Comparison of ENCODE assay signal across 8 cellular contexts in genomic region chr10:6473430-6473829, GRCh38.
DNase-seq lines count a peak whose midpoint lies in the region; ATAC-seq, FAIRE-seq and TF ChIP-seq lines count a peak whose summit lies in the region.

No MANE protein-coding gene starts in this region.

- H3K9ac ChIP-seq in DND-41 (ENCODE audit: low read depth, low read length), result peak overlapping the region; percentile 62
- no peak overlapping the region for H3K9ac ChIP-seq in keratinocyte (ENCODE audit: control insufficient read depth, extremely low read depth, insufficient read depth, low read length)

- intact Hi-C loops in Caco-2 (cut with micrococcal nuclease; ENCODE audit: unreplicated experiment), result no loop called here

- H3K27ac ChIP-seq in DND-41 (ENCODE audit: low read length) (peak overlapping the region; percentile 95), keratinocyte (ENCODE audit: control insufficient read depth, insufficient read depth, low read length) (no peak overlapping the region)

- no peaks in the 10 kb centered on the region for H3K36me3 Mint-ChIP-seq in Caco-2 (ENCODE audit: insufficient read depth, unreplicated experiment)

- BruUV-seq in Caco-2 (replicated peaks; lab: Mats Ljungman, UMichigan), result no TSS peak

- no peaks in the 10 kb centered on the region for H3K4me1 Mint-ChIP-seq in Caco-2 (ENCODE audit: low read depth, unreplicated experiment)

- H4K20me1 ChIP-seq in DND-41 (ENCODE audit: insufficient read depth, low read length) (no peaks in the 10 kb centered on the region), keratinocyte (ENCODE audit: control insufficient read depth, extremely low read depth, insufficient read depth, low read length) (no peaks in the 10 kb centered on the region)

- H3K9me3 ChIP-seq in DND-41 (ENCODE audit: insufficient read depth, low read length, severe bottlenecking), result no peaks in the 10 kb centered on the region
- no peaks in the 10 kb centered on the region for H3K9me3 ChIP-seq in keratinocyte (ENCODE audit: control insufficient read depth, low read depth, low read length)
- H3K9me3 ChIP-seq in Caco-2, result no peaks in the 10 kb centered on the region

- no peaks in the 10 kb centered on the region for H3K27me3 ChIP-seq in DND-41 (ENCODE audit: insufficient read depth, low read length, poor library complexity)
- no peaks in the 10 kb centered on the region for H3K27me3 ChIP-seq in keratinocyte (ENCODE audit: control insufficient read depth, extremely low read depth, insufficient read depth, low read length)
- no peaks in the 10 kb centered on the region for H3K27me3 ChIP-seq in Caco-2 (replicated peaks; ENCODE audit: control insufficient read depth, insufficient read depth, low read length)

- dilution Hi-C loops in keratinocyte (cut with MboI; ENCODE audit: extremely low pct_ligation_motif_present, low sequenced_read_pairs), result no loop called here

- CTCF ChIA-PET in Caco-2 (lab: Charles Lee), result no interaction called here

- H3K27me3 Mint-ChIP-seq in Caco-2 (ENCODE audit: insufficient read depth, unreplicated experiment), result peaks cover 7% of the 10 kb centered on the region

- H3K4me3 Mint-ChIP-seq in Caco-2 (ENCODE audit: unreplicated experiment), result no peak overlapping the region

- POLR2A ChIA-PET in Caco-2 (lab: Charles Lee), result no interaction called here

- peak; percentile 82 for TF ChIP-seq CTCF in DND-41 (IDR thresholded peaks at IDR 0.05; ENCODE audit: borderline replicate concordance, extremely low read depth, low read length, poor library complexity, severe bottlenecking)
- no peak for TF ChIP-seq CTCF in keratinocyte (optimal IDR thresholded peaks at IDR 0.05 in 1 of 3, IDR thresholded peaks at IDR 0.05 in 1 of 3, conservative IDR thresholded peaks at IDR 0.05 in 1 of 3; ENCODE audit: extremely low read depth in 1 of 3, insufficient read depth in 2 of 3, low read length in 3 of 3)
- no peak for TF ChIP-seq CTCF in Caco-2 (IDR thresholded peaks at IDR 0.05; ENCODE audit: insufficient read depth in 1 of 2, low read depth in 1 of 2, low read length in 1 of 2, severe bottlenecking in 1 of 2, unreplicated experiment in 1 of 2)

- H3K4me2 ChIP-seq in DND-41 (ENCODE audit: insufficient read depth, low read length), result peak overlapping the region; percentile 65
- H3K4me2 ChIP-seq in keratinocyte (ENCODE audit: control insufficient read depth, extremely low read depth, insufficient read depth, low read depth, low read length), result no peak overlapping the region

- H3K36me3 ChIP-seq in DND-41 (ENCODE audit: insufficient read depth, low read length), result peaks cover 50% of the 10 kb centered on the region
- H3K36me3 ChIP-seq in keratinocyte (ENCODE audit: control insufficient read depth in 2 of 2, extremely low read depth in 1 of 2, insufficient read depth in 2 of 2, low read length in 2 of 2), result no peaks in the 10 kb centered on the region
- no peaks in the 10 kb centered on the region for H3K36me3 ChIP-seq in Caco-2 (ENCODE audit: control insufficient read depth, insufficient read depth, low read length)

- H3K9me3 Mint-ChIP-seq in Caco-2 (ENCODE audit: unreplicated experiment), result peaks cover 11% of the 10 kb centered on the region

- H2AFZ ChIP-seq in DND-41 (ENCODE audit: low read depth, low read length) (no peak overlapping the region), keratinocyte (ENCODE audit: control insufficient read depth, low read length) (no peak overlapping the region)

- H3K4me3 ChIP-seq in DND-41 (ENCODE audit: low read depth in 1 of 2, low read length in 2 of 2), result peak overlapping the region in 1 of 2 experiments; percentile 51; a peak in 3 of 4 replicates
- no peak overlapping the region for H3K4me3 ChIP-seq in keratinocyte (ENCODE audit: control insufficient read depth in 2 of 3, extremely low read depth in 1 of 3, insufficient read depth in 2 of 3, low read depth in 1 of 3, low read length in 3 of 3)
- H3K4me3 ChIP-seq in Caco-2 (ENCODE audit: low read depth, low read length), result no peak overlapping the region

- no peak overlapping the region for H3K27ac Mint-ChIP-seq in Caco-2 (ENCODE audit: unreplicated experiment)

- no peaks in the 10 kb centered on the region for H3K9me1 ChIP-seq in keratinocyte (ENCODE audit: control insufficient read depth, extremely low read depth, insufficient read depth, low read length)

- DNase-seq in DND-41, result peak; percentile 83
- DNase-seq in activated CD4-positive, alpha-beta T cell treated with anti-CD3 and anti-CD28 coated beads for 1 hour, result peak; percentile 11
- no peak for DNase-seq in keratinocyte (ENCODE audit: low read depth, low spot score)
- no peak for DNase-seq in DMS 273 treated with DMSO at 0.1 percent for 48 hours (lab: John Stamatoyannopoulos, UW)
- no peak for DNase-seq in Caco-2

- ATAC-seq in DND-41 (ENCODE audit: insufficient read depth, low read depth), result peak; percentile 88
- peak; percentile 59 for ATAC-seq in HG03354 (IDR thresholded peaks at IDR 0.05; ENCODE audit: poor library complexity, severe bottlenecking, unreplicated experiment)
- ATAC-seq in GM19023 (IDR thresholded peaks at IDR 0.05; ENCODE audit: unreplicated experiment), result no peak
- ATAC-seq in GM19328 (IDR thresholded peaks at IDR 0.05; ENCODE audit: unreplicated experiment), result no peak

- H3K79me2 ChIP-seq in DND-41 (ENCODE audit: insufficient read depth, low read length) (peaks cover 5% of the 10 kb centered on the region; the same call in 1 of the 2 replicates), keratinocyte (ENCODE audit: control insufficient read depth, insufficient read depth, low read length) (no peaks in the 10 kb centered on the region)

- peak; percentile 55 for FAIRE-seq in keratinocyte (lab: Jason Lieb, UNC)

- H3K4me1 ChIP-seq in DND-41 (ENCODE audit: insufficient read depth, low read length) (peaks cover 50% of the 10 kb centered on the region), keratinocyte (ENCODE audit: control insufficient read depth, extremely low read depth, insufficient read depth, low read length) (peaks cover 24% of the 10 kb centered on the region), Caco-2 (no peaks in the 10 kb centered on the region)

Comparison
In these comparisons a context has a peak if more than half of its experiments do, and no peak if none do; other contexts are left out.
1. ATAC-seq: peak in DND-41 (single experiment) and HG03354 (single experiment); none in GM19023 (single experiment) and GM19328 (single experiment).
2. DNase-seq: peak in DND-41 (single experiment) and activated CD4-positive, alpha-beta T cell treated with anti-CD3 and anti-CD28 coated beads for 1 hour (single experiment); none in keratinocyte (single experiment), DMS 273 treated with DMSO at 0.1 percent for 48 hours (single experiment) and Caco-2 (0 of 2).